ENCODE assay signal across 11 cellular contexts in genomic region chr15:75112848-75113492, GRCh38.
A peak's percentile ranks its signal among the peaks of the same experiment; 100 is the strongest.
DNase-seq lines count a peak whose midpoint lies in the region; ATAC-seq, FAIRE-seq and TF ChIP-seq lines count a peak whose summit lies in the region.
"Had no signal": no experiment of that assay in that cellular context is flagged by ENCODE, and none has a peak within 500 bp of the region (broad histone marks: within the 10 kb centered on the region; RNA-seq: fewer than 3 reads in every experiment).

No MANE protein-coding gene starts in this region.

- intact Hi-C loops in K562 (cut with micrococcal nuclease) (no loop called here), colonic mucosa (cut with DNase I) (no loop called here)
- intact Hi-C loops in activated naive CD4-positive, alpha-beta T cell treated with anti-CD3 and anti-CD28 coated beads for 36 hours (cut with micrococcal nuclease) = no loop called here

- peaks cover 15% of the 10 kb centered on the region for H3K4me1 Mint-ChIP-seq in activated naive CD4-positive, alpha-beta T cell treated with anti-CD3 and anti-CD28 coated beads for 36 hours (ENCODE audit: low read depth)

- TF ChIP-seq CTCF in GM10266 (IDR thresholded peaks at IDR 0.05; ENCODE audit: control insufficient read depth, insufficient read depth, low read depth, missing control alignments) (no peak), K562 (IDR thresholded peaks at IDR 0.05 in 2 of 3, conservative IDR thresholded peaks at IDR 0.05 in 1 of 3; ENCODE audit: insufficient read depth in 2 of 3, low read depth in 1 of 3, low read length in 3 of 3) (no peak), colonic mucosa (IDR thresholded peaks at IDR 0.05) (no peak)

- no peak for TF ChIP-seq RAD21 in K562 (CRISPR knock-in tag; conservative IDR thresholded peaks at IDR 0.05 in 1 of 2, IDR thresholded peaks at IDR 0.05 in 1 of 2)

- H3K9me3 ChIP-seq in K562 (replicated peaks; ENCODE audit: control insufficient read depth, insufficient read depth, low read depth, low read length) (peaks cover 13% of the 10 kb centered on the region), colonic mucosa (no peaks in the 10 kb centered on the region)

- peaks cover 32% of the 10 kb centered on the region for H3K27me3 Mint-ChIP-seq in activated naive CD4-positive, alpha-beta T cell treated with anti-CD3 and anti-CD28 coated beads for 36 hours (ENCODE audit: low read depth)

- peak overlapping the region; percentile 38; the same call in 1 of the 2 replicates for H3K4me2 ChIP-seq in K562 (ENCODE audit: insufficient read depth, low read length)

- H3K27ac Mint-ChIP-seq in activated naive CD4-positive, alpha-beta T cell treated with anti-CD3 and anti-CD28 coated beads for 36 hours = no peak overlapping the region
- H3K27ac Mint-ChIP-seq in activated naive CD4-positive, alpha-beta T cell treated with anti-CD3 and anti-CD28 coated beads, Interleukin-2, amount 50 U/mL, for 72 hours = no peak overlapping the region

- FAIRE-seq in K562 (lab: Jason Lieb, UNC) = no peak

- DNase-seq in GM10266 (ENCODE audit: extremely low spot score) (peak; percentile 78), K562 (ENCODE audit: extremely low read depth in 1 of 4, low spot score in 3 of 4) (no peak), caudate nucleus (lab: John Stamatoyannopoulos, UW) (no peak), colonic mucosa (no peak)
- no peak for DNase-seq in activated naive CD4-positive, alpha-beta T cell treated with anti-CD3 and anti-CD28 coated beads for 36 hours
- no peak for DNase-seq in activated naive CD4-positive, alpha-beta T cell treated with anti-CD3 and anti-CD28 coated beads, Interleukin-2, amount 50 U/mL, for 72 hours (ENCODE audit: low spot score in 2 of 2)
- DNase-seq: CD4-positive, alpha-beta memory T cell; H9; NCI-H1417 treated with DMSO at 0.1 percent for 48 hours had no signal

- H3K4me3 Mint-ChIP-seq in activated naive CD4-positive, alpha-beta T cell treated with anti-CD3 and anti-CD28 coated beads for 36 hours = no peak overlapping the region
- H3K4me3 Mint-ChIP-seq: H9 had no signal

- peaks cover 19 to 30% of the 10 kb centered on the region in 2 experiments for H3K4me1 ChIP-seq in K562 (replicated peaks in 1 of 2; ENCODE audit: control insufficient read depth in 2 of 2, insufficient read depth in 2 of 2, low read length in 2 of 2)
- no peaks in the 10 kb centered on the region for H3K4me1 ChIP-seq in colonic mucosa

- POLR2A ChIA-PET in K562 (lab: Yijun Ruan, JAX) = no interaction called here

- H3K4me3 ChIP-seq in K562 = no peak overlapping the region
- no peak overlapping the region for H3K4me3 ChIP-seq in colonic mucosa

- CTCF ChIA-PET in K562 (lab: Yijun Ruan, JAX; ENCODE audit: low intra/inter-chr PET ratio) = no interaction called here
- CTCF ChIA-PET in activated naive CD4-positive, alpha-beta T cell treated with anti-CD3 and anti-CD28 coated beads for 36 hours (lab: Charles Lee) = no interaction called here

- H2AFZ ChIP-seq in K562 (ENCODE audit: low read depth, low read length) = peak overlapping the region; percentile 60

- H3K27ac ChIP-seq in K562 (ENCODE audit: extremely low read depth, low read depth, low read length) = peak overlapping the region; percentile 81
- no peak overlapping the region for H3K27ac ChIP-seq in caudate nucleus (ENCODE audit: low read depth, low read length)
- no peak overlapping the region for H3K27ac ChIP-seq in colonic mucosa

- 69% methylated on average over 3 of the region's 3 CpGs for WGBS in K562 (ENCODE audit: insufficient coverage, low coverage, missing lambda C conversion rate)

- no peak for TF ChIP-seq EP300 in K562 (IDR thresholded peaks at IDR 0.05; ENCODE audit: low read length)

- no peaks in the 10 kb centered on the region for H3K36me3 ChIP-seq in K562 (ENCODE audit: control insufficient read depth, insufficient read depth, low read length)
- H3K36me3 ChIP-seq in colonic mucosa = no peaks in the 10 kb centered on the region

- ATAC-seq in GM19438 (IDR thresholded peaks at IDR 0.05; ENCODE audit: low read depth, unreplicated experiment) = peak; percentile 58
- peak; percentile 61 for ATAC-seq in HG03066 (IDR thresholded peaks at IDR 0.05; ENCODE audit: low read depth, unreplicated experiment)
- no peak for ATAC-seq in K562
- no peak for ATAC-seq in activated naive CD4-positive, alpha-beta T cell treated with anti-CD3 and anti-CD28 coated beads, Interleukin-2, amount 50 U/mL, for 72 hours

- no peaks in the 10 kb centered on the region for H3K79me2 ChIP-seq in K562 (ENCODE audit: control insufficient read depth, insufficient read depth, low read length)

- H3K9me1 ChIP-seq in K562 (ENCODE audit: control insufficient read depth, insufficient read depth, low read length) = no peaks in the 10 kb centered on the region

- no peaks in the 10 kb centered on the region for H4K20me1 ChIP-seq in K562 (replicated peaks; ENCODE audit: control insufficient read depth, insufficient read depth, low read length)

- H3K9ac ChIP-seq in K562 (ENCODE audit: insufficient read depth in 1 of 2, low read depth in 2 of 2, low read length in 2 of 2) = peak overlapping the region in 1 of 2 experiments; percentile 40; a peak in 2 of 4 replicates
- no peak overlapping the region for H3K9ac ChIP-seq in colonic mucosa (ENCODE audit: low read depth in 2 of 2, low read length in 2 of 2)

- peaks cover 12% of the 10 kb centered on the region for H3K9me3 Mint-ChIP-seq in activated naive CD4-positive, alpha-beta T cell treated with anti-CD3 and anti-CD28 coated beads for 36 hours
- H3K9me3 Mint-ChIP-seq in activated naive CD4-positive, alpha-beta T cell treated with anti-CD3 and anti-CD28 coated beads, Interleukin-2, amount 50 U/mL, for 72 hours = peaks cover 0 to 4% of the 10 kb centered on the region in 2 donors

- in situ Hi-C loops in K562 (cut with MboI) = no loop called here

- peaks cover 2% of the 10 kb centered on the region for H3K36me3 Mint-ChIP-seq in activated naive CD4-positive, alpha-beta T cell treated with anti-CD3 and anti-CD28 coated beads for 36 hours (ENCODE audit: low read depth)
- H3K36me3 Mint-ChIP-seq in activated naive CD4-positive, alpha-beta T cell treated with anti-CD3 and anti-CD28 coated beads, Interleukin-2, amount 50 U/mL, for 72 hours = peaks cover 9 to 15% of the 10 kb centered on the region in 2 donors

- H3K27me3 ChIP-seq in K562 (ENCODE audit: control insufficient read depth in 2 of 2, insufficient read depth in 2 of 2, low read length in 2 of 2) = no peaks in the 10 kb centered on the region
- H3K27me3 ChIP-seq in colonic mucosa = no peaks in the 10 kb centered on the region

- TF ChIP-seq POLR2A in K562 (conservative IDR thresholded peaks at IDR 0.05) = no peak

- BruUV-seq in K562 (replicated peaks; lab: Mats Ljungman, UMichigan) = no TSS peak

TF ChIP-seq in K562, 482 proteins besides CTCF, POLR2A, EP300 and RAD21 (continues in another document):
- peak in 1 of 2 experiments; percentile 61; a peak in 1 of 4 replicates for TF ChIP-seq ARNT (IDR thresholded peaks at IDR 0.05)
- TF ChIP-seq, protein P1, sequence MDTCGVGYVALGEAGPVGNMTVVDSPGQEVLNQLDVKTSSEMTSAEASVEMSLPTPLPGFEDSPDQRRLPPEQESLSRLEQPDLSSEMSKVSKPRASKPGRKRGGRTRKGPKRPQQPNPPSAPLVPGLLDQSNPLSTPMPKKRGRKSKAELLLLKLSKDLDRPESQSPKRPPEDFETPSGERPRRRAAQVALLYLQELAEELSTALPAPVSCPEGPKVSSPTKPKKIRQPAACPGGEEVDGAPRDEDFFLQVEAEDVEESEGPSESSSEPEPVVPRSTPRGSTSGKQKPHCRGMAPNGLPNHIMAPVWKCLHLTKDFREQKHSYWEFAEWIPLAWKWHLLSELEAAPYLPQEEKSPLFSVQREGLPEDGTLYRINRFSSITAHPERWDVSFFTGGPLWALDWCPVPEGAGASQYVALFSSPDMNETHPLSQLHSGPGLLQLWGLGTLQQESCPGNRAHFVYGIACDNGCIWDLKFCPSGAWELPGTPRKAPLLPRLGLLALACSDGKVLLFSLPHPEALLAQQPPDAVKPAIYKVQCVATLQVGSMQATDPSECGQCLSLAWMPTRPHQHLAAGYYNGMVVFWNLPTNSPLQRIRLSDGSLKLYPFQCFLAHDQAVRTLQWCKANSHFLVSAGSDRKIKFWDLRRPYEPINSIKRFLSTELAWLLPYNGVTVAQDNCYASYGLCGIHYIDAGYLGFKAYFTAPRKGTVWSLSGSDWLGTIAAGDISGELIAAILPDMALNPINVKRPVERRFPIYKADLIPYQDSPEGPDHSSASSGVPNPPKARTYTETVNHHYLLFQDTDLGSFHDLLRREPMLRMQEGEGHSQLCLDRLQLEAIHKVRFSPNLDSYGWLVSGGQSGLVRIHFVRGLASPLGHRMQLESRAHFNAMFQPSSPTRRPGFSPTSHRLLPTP (IDR thresholded peaks at IDR 0.05; ENCODE audit: borderline replicate concordance, extremely low read depth, insufficient read length) = no peak
- peak; percentile 29; the same call in 1 of the 2 replicates for TF ChIP-seq SPI1 (IDR thresholded peaks at IDR 0.05; ENCODE audit: borderline replicate concordance, low read depth, low read length)
- no peak for TF ChIP-seq RBM39 (optimal IDR thresholded peaks at IDR 0.05; ENCODE audit: low read depth, low read length)
- peak; percentile 14 to 67; a peak in 1 of 4 replicates for TF ChIP-seq TRIM24 (IDR thresholded peaks at IDR 0.05)
- TF ChIP-seq ZNF707 (CRISPR knock-in tag; conservative IDR thresholded peaks at IDR 0.05) = no peak

Comparison
In these comparisons a context has a peak if more than half of its experiments do, and no peak if none do; other contexts are left out.
1. ATAC-seq: peak in GM19438 (single experiment) and HG03066 (single experiment); none in K562 (single experiment) and activated naive CD4-positive, alpha-beta T cell treated with anti-CD3 and anti-CD28 coated beads, Interleukin-2, amount 50 U/mL, for 72 hours (0 of 2).